ENCODE assay signal across 1 cellular context in the genomic region with DNA sequence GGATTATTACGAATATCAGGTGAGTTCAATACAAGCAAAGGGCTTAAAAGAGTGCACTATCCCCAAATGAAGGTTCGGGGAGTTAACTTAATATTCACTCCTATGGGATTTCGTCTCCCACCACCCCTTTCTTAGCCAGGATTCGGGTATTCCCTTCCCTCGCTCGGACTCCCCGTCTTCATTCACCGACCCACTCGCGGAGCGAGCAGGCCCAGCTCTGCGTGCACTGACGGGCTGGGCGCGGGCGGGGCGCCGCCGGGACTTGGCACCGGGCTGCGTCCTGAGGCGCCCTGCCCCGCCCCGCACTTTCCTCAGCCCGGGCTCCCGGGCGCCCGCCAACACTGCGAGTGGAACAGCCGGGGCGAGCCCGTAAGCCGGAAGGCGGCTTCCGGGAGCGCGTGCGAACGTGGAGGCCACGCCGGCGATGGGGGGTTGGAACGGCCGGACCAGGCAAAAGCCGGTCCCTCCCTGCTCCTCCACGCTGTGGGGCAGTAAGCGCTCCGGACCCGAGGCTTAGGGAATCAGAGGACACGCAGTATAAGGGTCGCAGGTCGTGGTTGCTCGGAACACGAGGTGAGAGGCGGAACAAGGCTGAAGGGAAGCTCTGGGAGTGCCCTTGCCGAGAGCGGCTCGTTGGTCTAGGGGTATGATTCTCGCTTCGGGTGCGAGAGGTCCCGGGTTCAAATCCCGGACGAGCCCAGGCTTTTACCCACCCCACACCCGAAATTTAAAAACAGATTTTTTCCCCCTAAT.
TF ChIP-seq lines count a peak whose summit lies in the region.

No MANE protein-coding gene starts in this region.

TF ChIP-seq in HepG2, 621 proteins besides CTCF, POLR2A, EP300 and RAD21 (continued from another document and continues in another):
- TF ChIP-seq ZFAT (CRISPR knock-in tag; conservative IDR thresholded peaks at IDR 0.05): 0 out of 2 replicates have a peak, but pooled peaks have one; percentile 61
- peak; percentile 78 for TF ChIP-seq GFI1 (CRISPR knock-in tag; IDR thresholded peaks at IDR 0.05; ENCODE audit: borderline replicate concordance)
- peak; percentile 59 for TF ChIP-seq ZNF350 (CRISPR knock-in tag; IDR thresholded peaks at IDR 0.05; ENCODE audit: borderline replicate concordance, low read depth)
- 0 out of 2 replicates have a peak, but pooled peaks have one; percentile 66 for TF ChIP-seq ZNF552 (CRISPR knock-in tag; IDR thresholded peaks at IDR 0.05; ENCODE audit: borderline replicate concordance)
- peak; percentile 40; the same call in 1 of the 2 replicates for TF ChIP-seq HOXA7 (CRISPR knock-in tag; IDR thresholded peaks at IDR 0.05)
- TF ChIP-seq POLR2G (IDR thresholded peaks at IDR 0.05; ENCODE audit: low read depth, low read length): peak; percentile 64
- peak; percentile 60; the same call in 1 of the 2 replicates for TF ChIP-seq ZSCAN9 (CRISPR knock-in tag; IDR thresholded peaks at IDR 0.05; ENCODE audit: borderline replicate concordance)
- no peak for TF ChIP-seq MAFK (conservative IDR thresholded peaks at IDR 0.05 in 1 of 2, IDR thresholded peaks at IDR 0.05 in 1 of 2; ENCODE audit: low read length in 2 of 2)
- TF ChIP-seq ZNF7 (CRISPR knock-in tag; IDR thresholded peaks at IDR 0.05): 0 out of 2 replicates have a peak, but pooled peaks have one; percentile 35
- TF ChIP-seq, protein P1, sequence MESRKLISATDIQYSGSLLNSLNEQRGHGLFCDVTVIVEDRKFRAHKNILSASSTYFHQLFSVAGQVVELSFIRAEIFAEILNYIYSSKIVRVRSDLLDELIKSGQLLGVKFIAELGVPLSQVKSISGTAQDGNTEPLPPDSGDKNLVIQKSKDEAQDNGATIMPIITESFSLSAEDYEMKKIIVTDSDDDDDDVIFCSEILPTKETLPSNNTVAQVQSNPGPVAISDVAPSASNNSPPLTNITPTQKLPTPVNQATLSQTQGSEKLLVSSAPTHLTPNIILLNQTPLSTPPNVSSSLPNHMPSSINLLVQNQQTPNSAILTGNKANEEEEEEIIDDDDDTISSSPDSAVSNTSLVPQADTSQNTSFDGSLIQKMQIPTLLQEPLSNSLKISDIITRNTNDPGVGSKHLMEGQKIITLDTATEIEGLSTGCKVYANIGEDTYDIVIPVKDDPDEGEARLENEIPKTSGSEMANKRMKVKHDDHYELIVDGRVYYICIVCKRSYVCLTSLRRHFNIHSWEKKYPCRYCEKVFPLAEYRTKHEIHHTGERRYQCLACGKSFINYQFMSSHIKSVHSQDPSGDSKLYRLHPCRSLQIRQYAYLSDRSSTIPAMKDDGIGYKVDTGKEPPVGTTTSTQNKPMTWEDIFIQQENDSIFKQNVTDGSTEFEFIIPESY (CRISPR knock-in tag; IDR thresholded peaks at IDR 0.05): no peak; the same call in 1 of the 2 replicates
- TF ChIP-seq NFYC (CRISPR knock-in tag; IDR thresholded peaks at IDR 0.05): no peak
- peak; percentile 90 for TF ChIP-seq SALL1 (CRISPR knock-in tag; IDR thresholded peaks at IDR 0.05)
- no peak for TF ChIP-seq PRMT3 (CRISPR knock-in tag; IDR thresholded peaks at IDR 0.05; ENCODE audit: borderline replicate concordance, low read depth)
- peak; percentile 63; the same call in 1 of the 2 replicates for TF ChIP-seq ZNF547 (CRISPR knock-in tag; IDR thresholded peaks at IDR 0.05)
- peak; percentile 80; the same call in 1 of the 2 replicates for TF ChIP-seq CBFB (CRISPR knock-in tag; IDR thresholded peaks at IDR 0.05)
- TF ChIP-seq SRSF4 (IDR thresholded peaks at IDR 0.05; ENCODE audit: low read depth, low read length, poor library complexity, severe bottlenecking): no peak
- peak; percentile 74; the same call in 1 of the 2 replicates for TF ChIP-seq ZSCAN21 (CRISPR knock-in tag; IDR thresholded peaks at IDR 0.05; ENCODE audit: borderline replicate concordance)
- TF ChIP-seq, protein P2, sequence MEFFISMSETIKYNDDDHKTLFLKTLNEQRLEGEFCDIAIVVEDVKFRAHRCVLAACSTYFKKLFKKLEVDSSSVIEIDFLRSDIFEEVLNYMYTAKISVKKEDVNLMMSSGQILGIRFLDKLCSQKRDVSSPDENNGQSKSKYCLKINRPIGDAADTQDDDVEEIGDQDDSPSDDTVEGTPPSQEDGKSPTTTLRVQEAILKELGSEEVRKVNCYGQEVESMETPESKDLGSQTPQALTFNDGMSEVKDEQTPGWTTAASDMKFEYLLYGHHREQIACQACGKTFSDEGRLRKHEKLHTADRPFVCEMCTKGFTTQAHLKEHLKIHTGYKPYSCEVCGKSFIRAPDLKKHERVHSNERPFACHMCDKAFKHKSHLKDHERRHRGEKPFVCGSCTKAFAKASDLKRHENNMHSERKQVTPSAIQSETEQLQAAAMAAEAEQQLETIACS (CRISPR knock-in tag; IDR thresholded peaks at IDR 0.05): peak; percentile 54; the same call in 1 of the 2 replicates
- peak; percentile 51 for TF ChIP-seq ZNF629 (CRISPR knock-in tag; conservative IDR thresholded peaks at IDR 0.05)
- TF ChIP-seq, protein P3, sequence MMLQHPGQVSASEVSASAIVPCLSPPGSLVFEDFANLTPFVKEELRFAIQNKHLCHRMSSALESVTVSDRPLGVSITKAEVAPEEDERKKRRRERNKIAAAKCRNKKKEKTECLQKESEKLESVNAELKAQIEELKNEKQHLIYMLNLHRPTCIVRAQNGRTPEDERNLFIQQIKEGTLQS (CRISPR knock-in tag; IDR thresholded peaks at IDR 0.05): peak; percentile 21; the same call in 1 of the 2 replicates
- 0 out of 2 replicates have a peak, but pooled peaks have one; percentile 40 for TF ChIP-seq GZF1 (CRISPR knock-in tag; IDR thresholded peaks at IDR 0.05)
- TF ChIP-seq RFX3 (CRISPR knock-in tag; IDR thresholded peaks at IDR 0.05): no peak
- 0 out of 2 replicates have a peak, but pooled peaks have one; percentile 36 for TF ChIP-seq CHD2 (IDR thresholded peaks at IDR 0.05; ENCODE audit: low read depth, low read length)
- peak; percentile 61; the same call in 1 of the 2 replicates for TF ChIP-seq SMAD3 (CRISPR knock-in tag; IDR thresholded peaks at IDR 0.05)
- TF ChIP-seq ZNF335 (CRISPR knock-in tag; IDR thresholded peaks at IDR 0.05): no peak
- TF ChIP-seq THYN1 (CRISPR knock-in tag; IDR thresholded peaks at IDR 0.05; ENCODE audit: borderline replicate concordance, low read depth): 0 out of 2 replicates have a peak, but pooled peaks have one; percentile 20
- no peak; the same call in 1 of the 2 replicates for TF ChIP-seq ZNF510 (CRISPR knock-in tag; IDR thresholded peaks at IDR 0.05; ENCODE audit: low read depth)
- TF ChIP-seq YY1 (IDR thresholded peaks at IDR 0.05; ENCODE audit: insufficient read depth, insufficient replicate concordance, low read depth, low read length): peak; percentile 16
- TF ChIP-seq ARNT2 (CRISPR knock-in tag; IDR thresholded peaks at IDR 0.05; ENCODE audit: low read depth): peak; percentile 87
- no peak for TF ChIP-seq PAWR (CRISPR knock-in tag; IDR thresholded peaks at IDR 0.05; ENCODE audit: borderline replicate concordance)
- TF ChIP-seq, protein P4, sequence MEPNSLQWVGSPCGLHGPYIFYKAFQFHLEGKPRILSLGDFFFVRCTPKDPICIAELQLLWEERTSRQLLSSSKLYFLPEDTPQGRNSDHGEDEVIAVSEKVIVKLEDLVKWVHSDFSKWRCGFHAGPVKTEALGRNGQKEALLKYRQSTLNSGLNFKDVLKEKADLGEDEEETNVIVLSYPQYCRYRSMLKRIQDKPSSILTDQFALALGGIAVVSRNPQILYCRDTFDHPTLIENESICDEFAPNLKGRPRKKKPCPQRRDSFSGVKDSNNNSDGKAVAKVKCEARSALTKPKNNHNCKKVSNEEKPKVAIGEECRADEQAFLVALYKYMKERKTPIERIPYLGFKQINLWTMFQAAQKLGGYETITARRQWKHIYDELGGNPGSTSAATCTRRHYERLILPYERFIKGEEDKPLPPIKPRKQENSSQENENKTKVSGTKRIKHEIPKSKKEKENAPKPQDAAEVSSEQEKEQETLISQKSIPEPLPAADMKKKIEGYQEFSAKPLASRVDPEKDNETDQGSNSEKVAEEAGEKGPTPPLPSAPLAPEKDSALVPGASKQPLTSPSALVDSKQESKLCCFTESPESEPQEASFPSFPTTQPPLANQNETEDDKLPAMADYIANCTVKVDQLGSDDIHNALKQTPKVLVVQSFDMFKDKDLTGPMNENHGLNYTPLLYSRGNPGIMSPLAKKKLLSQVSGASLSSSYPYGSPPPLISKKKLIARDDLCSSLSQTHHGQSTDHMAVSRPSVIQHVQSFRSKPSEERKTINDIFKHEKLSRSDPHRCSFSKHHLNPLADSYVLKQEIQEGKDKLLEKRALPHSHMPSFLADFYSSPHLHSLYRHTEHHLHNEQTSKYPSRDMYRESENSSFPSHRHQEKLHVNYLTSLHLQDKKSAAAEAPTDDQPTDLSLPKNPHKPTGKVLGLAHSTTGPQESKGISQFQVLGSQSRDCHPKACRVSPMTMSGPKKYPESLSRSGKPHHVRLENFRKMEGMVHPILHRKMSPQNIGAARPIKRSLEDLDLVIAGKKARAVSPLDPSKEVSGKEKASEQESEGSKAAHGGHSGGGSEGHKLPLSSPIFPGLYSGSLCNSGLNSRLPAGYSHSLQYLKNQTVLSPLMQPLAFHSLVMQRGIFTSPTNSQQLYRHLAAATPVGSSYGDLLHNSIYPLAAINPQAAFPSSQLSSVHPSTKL (CRISPR knock-in tag; IDR thresholded peaks at IDR 0.05): peak; percentile 70
- 0 out of 2 replicates have a peak, but pooled peaks have one; percentile 38 for TF ChIP-seq RELA (CRISPR knock-in tag; IDR thresholded peaks at IDR 0.05)
- TF ChIP-seq NR1H2 (CRISPR knock-in tag; IDR thresholded peaks at IDR 0.05; ENCODE audit: borderline replicate concordance, low read depth): peak; percentile 91
- TF ChIP-seq ZNF761 (CRISPR knock-in tag; conservative IDR thresholded peaks at IDR 0.05): 0 out of 2 replicates have a peak, but pooled peaks have one; percentile 47
- no peak for TF ChIP-seq POLR2AphosphoS5 (IDR thresholded peaks at IDR 0.05; ENCODE audit: low read depth, low read length)
- no peak for TF ChIP-seq ATRX (CRISPR knock-in tag; IDR thresholded peaks at IDR 0.05; ENCODE audit: borderline replicate concordance)
- peak; percentile 40; the same call in 1 of the 2 replicates for TF ChIP-seq ZNF891 (CRISPR knock-in tag; IDR thresholded peaks at IDR 0.05)
- peak; percentile 43; the same call in 1 of the 2 replicates for TF ChIP-seq JDP2 (CRISPR knock-in tag; IDR thresholded peaks at IDR 0.05; ENCODE audit: borderline replicate concordance)
- peak; percentile 89 for TF ChIP-seq RXRA (CRISPR knock-in tag; IDR thresholded peaks at IDR 0.05)
- TF ChIP-seq TRIM24 (CRISPR knock-in tag; IDR thresholded peaks at IDR 0.05): no peak
- peak; percentile 74 for TF ChIP-seq ZNF451 (CRISPR knock-in tag; IDR thresholded peaks at IDR 0.05)
- TF ChIP-seq PHF5A (CRISPR knock-in tag; IDR thresholded peaks at IDR 0.05; ENCODE audit: low read depth, unreplicated experiment): no peak
- 0 out of 2 replicates have a peak, but pooled peaks have one; percentile 19 for TF ChIP-seq ZNF619 (CRISPR knock-in tag; IDR thresholded peaks at IDR 0.05)
- TF ChIP-seq NFYB (CRISPR knock-in tag; IDR thresholded peaks at IDR 0.05): 0 out of 2 replicates have a peak, but pooled peaks have one; percentile 1
- peak; percentile 92 for TF ChIP-seq ETV5 (CRISPR knock-in tag; IDR thresholded peaks at IDR 0.05; ENCODE audit: borderline replicate concordance)
- TF ChIP-seq JUND (CRISPR knock-in tag; IDR thresholded peaks at IDR 0.05): peak; percentile 69; the same call in 1 of the 2 replicates
- TF ChIP-seq, protein P5, sequence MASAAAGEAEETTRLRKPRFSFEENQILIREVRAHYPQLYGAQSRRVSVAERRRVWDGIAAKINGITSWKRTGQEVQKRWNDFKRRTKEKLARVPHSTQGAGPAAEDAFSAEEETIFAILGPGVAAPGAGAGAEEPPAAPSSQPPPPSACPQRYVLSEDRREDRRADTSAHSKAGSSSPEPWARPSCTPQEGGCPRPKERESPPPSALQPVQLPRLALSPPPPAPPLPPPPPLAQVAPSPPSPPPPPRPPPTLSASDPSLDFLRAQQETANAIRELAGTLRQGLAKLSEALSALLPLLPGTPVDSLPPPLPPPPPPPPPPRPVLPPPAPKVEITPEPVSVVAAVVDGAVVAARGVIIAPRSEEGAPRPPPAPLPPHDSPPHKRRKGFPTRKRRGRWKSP (CRISPR knock-in tag; IDR thresholded peaks at IDR 0.05): peak; percentile 30; the same call in 1 of the 2 replicates
- TF ChIP-seq MAF1 (CRISPR knock-in tag; IDR thresholded peaks at IDR 0.05; ENCODE audit: borderline replicate concordance): peak; percentile 99
- TF ChIP-seq PHF8 (CRISPR knock-in tag; IDR thresholded peaks at IDR 0.05): peak; percentile 94
- TF ChIP-seq, protein P6, sequence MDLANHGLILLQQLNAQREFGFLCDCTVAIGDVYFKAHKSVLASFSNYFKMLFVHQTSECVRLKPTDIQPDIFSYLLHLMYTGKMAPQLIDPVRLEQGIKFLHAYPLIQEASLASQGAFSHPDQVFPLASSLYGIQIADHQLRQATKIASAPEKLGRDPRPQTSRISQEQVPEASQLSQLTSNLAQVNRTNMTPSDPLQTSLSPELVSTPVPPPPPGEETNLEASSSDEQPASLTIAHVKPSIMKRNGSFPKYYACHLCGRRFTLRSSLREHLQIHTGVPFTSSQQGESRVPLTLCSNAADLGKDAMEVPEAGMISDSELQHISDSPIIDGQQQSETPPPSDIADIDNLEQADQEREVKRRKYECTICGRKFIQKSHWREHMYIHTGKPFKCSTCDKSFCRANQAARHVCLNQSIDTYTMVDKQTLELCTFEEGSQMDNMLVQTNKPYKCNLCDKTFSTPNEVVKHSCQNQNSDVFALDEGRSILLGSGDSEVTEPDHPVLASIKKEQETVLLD (CRISPR knock-in tag; IDR thresholded peaks at IDR 0.05; ENCODE audit: low read depth): peak; percentile 89
- TF ChIP-seq, protein P7, sequence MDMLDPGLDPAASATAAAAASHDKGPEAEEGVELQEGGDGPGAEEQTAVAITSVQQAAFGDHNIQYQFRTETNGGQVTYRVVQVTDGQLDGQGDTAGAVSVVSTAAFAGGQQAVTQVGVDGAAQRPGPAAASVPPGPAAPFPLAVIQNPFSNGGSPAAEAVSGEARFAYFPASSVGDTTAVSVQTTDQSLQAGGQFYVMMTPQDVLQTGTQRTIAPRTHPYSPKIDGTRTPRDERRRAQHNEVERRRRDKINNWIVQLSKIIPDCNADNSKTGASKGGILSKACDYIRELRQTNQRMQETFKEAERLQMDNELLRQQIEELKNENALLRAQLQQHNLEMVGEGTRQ (IDR thresholded peaks at IDR 0.05; ENCODE audit: low read depth, low read length): no peak
- TF ChIP-seq, protein P7 (CRISPR knock-in tag; IDR thresholded peaks at IDR 0.05; ENCODE audit: borderline replicate concordance): no peak
- no peak for TF ChIP-seq HNRNPUL1 (IDR thresholded peaks at IDR 0.05; ENCODE audit: low read depth, low read length)
- TF ChIP-seq NFKBIZ (CRISPR knock-in tag; IDR thresholded peaks at IDR 0.05): peak; percentile 47; the same call in 1 of the 2 replicates
- TF ChIP-seq ZFY (CRISPR knock-in tag; IDR thresholded peaks at IDR 0.05): peak; percentile 70
